ENCODE assay signal across 16 cellular contexts in the genomic region with DNA sequence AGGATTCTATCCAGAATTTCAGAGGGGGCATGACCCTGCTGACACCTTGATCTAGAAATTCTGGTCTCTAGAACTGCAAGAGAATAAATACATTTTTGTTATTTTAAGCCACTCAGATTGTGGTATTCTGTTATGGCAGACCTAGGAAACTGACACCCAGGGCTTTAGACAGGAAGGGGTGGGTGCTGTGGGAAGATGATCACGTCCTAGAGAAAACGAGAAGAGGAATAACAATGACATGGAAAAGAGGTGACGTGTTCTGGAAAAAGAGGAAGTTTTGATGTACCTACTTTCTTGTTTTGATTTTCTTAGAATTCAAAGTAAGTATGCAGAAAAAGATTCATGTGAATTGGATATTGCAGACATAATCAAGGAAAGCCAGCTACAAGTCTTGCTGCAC.
"Had no signal": no experiment of that assay in that cellular context is flagged by ENCODE, and none has a peak within 500 bp of the region (broad histone marks: within the 10 kb centered on the region; RNA-seq: fewer than 3 reads in every experiment).

No MANE protein-coding gene starts in this region.

- ATAC-seq: left lobe of liver; stimulated activated naive CD8-positive, alpha-beta T cell treated with anti-CD3 and anti-CD28 coated beads, Interleukin-15, Interleukin-2, amounts not matched to agents 100 U/mL and 50 U/mL, for 24 hours had no signal

- H3K4me3 Mint-ChIP-seq: activated naive CD4-positive, alpha-beta T cell treated with anti-CD3 and anti-CD28 coated beads, Interleukin-2, amount 10 ng/mL, durations not matched to agents 7 days and 5 days; nephron had no signal

- H3K36me3 Mint-ChIP-seq: activated naive CD4-positive, alpha-beta T cell treated with anti-CD3 and anti-CD28 coated beads, Interleukin-2, amount 10 ng/mL, durations not matched to agents 7 days and 5 days had no signal

- H3K27ac Mint-ChIP-seq: activated naive CD4-positive, alpha-beta T cell treated with anti-CD3 and anti-CD28 coated beads, Interleukin-2, amount 10 ng/mL, durations not matched to agents 7 days and 5 days; nephron had no signal

- H3K9me3 ChIP-seq: prostate gland had no signal

- DNase-seq: activated CD4-positive, alpha-beta T cell treated with anti-CD3 and anti-CD28 coated beads, Interleukin-2, amount 50 U/mL, for 48 hours; activated CD4-positive, CD25-positive, alpha-beta regulatory T cell treated with anti-CD3 and anti-CD28 coated beads, Interleukin-2, amount 50 U/mL, for 72 hours; activated naive CD4-positive, alpha-beta T cell treated with anti-CD3 and anti-CD28 coated beads, Interleukin-2, amount 10 ng/mL, durations not matched to agents 7 days and 5 days; activated T-cell treated with anti-CD3 and anti-CD28 coated beads, Interleukin-2, amount 50 U/mL, for 1 hour; amniotic stem cell; effector CD4-positive, alpha-beta T cell; foreskin fibroblast; hippocampal formation; mammary epithelial cell; occipital lobe; right cardiac atrium; stimulated activated CD4-positive, alpha-beta T cell treated with anti-CD3 and anti-CD28 coated beads, Interleukin-4, amount 100 ng/mL, for 24 hours; stimulated activated naive CD8-positive, alpha-beta T cell treated with anti-CD3 and anti-CD28 coated beads, Interleukin-15, Interleukin-2, amounts not matched to agents 100 U/mL and 50 U/mL, for 24 hours had no signal

- H3K4me1 Mint-ChIP-seq: activated naive CD4-positive, alpha-beta T cell treated with anti-CD3 and anti-CD28 coated beads, Interleukin-2, amount 10 ng/mL, durations not matched to agents 7 days and 5 days had no signal
